In the genomic region with DNA sequence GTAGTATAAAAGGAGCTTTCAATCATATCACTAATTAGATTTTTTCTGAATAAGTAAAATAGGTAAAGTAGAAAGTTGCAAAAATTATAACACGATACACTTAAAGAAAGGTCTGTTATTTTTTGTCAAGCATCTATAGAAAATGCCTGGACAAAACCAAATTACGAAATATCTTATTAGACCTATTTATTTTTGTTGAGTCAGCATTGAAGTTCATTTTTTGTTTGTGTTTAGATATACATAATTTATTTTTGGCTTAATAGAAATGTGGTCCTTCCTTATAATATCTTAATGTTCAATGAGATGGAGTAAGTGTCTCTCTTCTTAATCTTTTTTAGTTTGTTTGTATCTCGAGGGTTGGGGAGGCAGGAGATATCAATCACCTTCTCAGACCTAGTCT, we compare ENCODE assay signal across 6 cellular contexts.
"Had no signal": no experiment of that assay in that cellular context is flagged by ENCODE, and none has a peak within 500 bp of the region (broad histone marks: within the 10 kb centered on the region; RNA-seq: fewer than 3 reads in every experiment).

No MANE protein-coding gene starts in this region.

- H3K4me1 ChIP-seq: HAP-1 had no signal

- H3K27ac ChIP-seq: GM23248, HL-60 had no signal

- H3K36me3 ChIP-seq: HAP-1 had no signal

- H3K9ac ChIP-seq: GM23248 had no signal

- ATAC-seq: HCT116 had no signal

- H2AFZ ChIP-seq: GM23248 had no signal

- DNase-seq: GOT3, HFFc6 had no signal

- H3K4me3 ChIP-seq: GM23248, HAP-1 had no signal

- H3K9me3 ChIP-seq: HAP-1 had no signal
